18 cellular contexts compared by ENCODE assay signal in the genomic region with DNA sequence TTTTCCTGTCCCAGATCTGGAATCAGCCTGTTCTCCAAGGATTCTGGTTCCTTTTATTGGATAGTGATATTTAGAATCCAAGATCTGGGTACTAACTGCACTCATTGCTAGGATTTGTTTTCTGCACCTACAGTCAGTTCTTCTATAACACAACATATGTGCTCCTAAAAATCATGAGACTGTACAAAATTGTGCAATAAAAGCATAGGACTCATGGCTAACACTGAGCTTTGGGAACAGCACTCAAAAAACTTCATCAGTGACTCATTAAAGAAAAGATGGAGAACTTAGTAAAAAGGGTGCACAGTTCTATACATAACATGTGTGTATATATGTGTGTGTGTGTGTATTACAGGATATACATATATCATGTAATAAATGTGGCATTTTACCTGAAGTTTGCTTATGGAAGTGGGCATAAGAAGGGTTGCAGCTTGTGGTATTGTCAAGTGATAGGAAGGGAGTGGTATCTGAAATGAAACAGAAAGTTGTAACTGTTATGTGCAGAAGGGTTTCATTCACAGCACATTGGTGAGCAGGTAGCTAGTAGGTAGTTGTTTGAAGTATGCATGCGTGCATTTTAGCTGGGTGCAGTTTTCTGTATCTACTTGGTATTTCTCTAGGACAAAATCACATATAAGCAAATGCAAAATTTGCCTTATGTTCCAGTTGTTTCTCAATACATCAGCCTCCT. TPM values are rescaled to one million over a fixed set of nuclear protein-coding genes. Genes with fewer than 3 reads are reported as not detected.
DNase-seq lines count a peak whose midpoint lies in the region; ATAC-seq and TF ChIP-seq lines count a peak whose summit lies in the region.
"Had no signal": no experiment of that assay in that cellular context is flagged by ENCODE, and none has a peak within 500 bp of the region (broad histone marks: within the 10 kb centered on the region; RNA-seq: fewer than 3 reads in every experiment).

No MANE protein-coding gene starts in this region.

- peaks cover 10% of the 10 kb centered on the region for H3K27me3 ChIP-seq in CD4-positive, alpha-beta T cell (ENCODE audit: control insufficient read depth, insufficient read depth, low read length)

- TF ChIP-seq CTCF in GM12865 (IDR thresholded peaks at IDR 0.05; ENCODE audit: insufficient read depth, low read depth, low read length, missing control alignments) = no peak
- TF ChIP-seq CTCF in CD4-positive, alpha-beta T cell (IDR thresholded peaks at IDR 0.05) = no peak

- CTCF ChIA-PET in CD4-positive, alpha-beta T cell (lab: Charles Lee) = no interaction called here

- peaks cover 60% of the 10 kb centered on the region for H3K27me3 Mint-ChIP-seq in CD4-positive, alpha-beta T cell
- H3K27me3 Mint-ChIP-seq in effector memory CD8-positive, alpha-beta T cell = peaks cover 53% of the 10 kb centered on the region in 2 donors

- no peak overlapping the region for H3K4me3 Mint-ChIP-seq in CD4-positive, alpha-beta T cell
- H3K4me3 Mint-ChIP-seq in effector memory CD8-positive, alpha-beta T cell = no peak overlapping the region
- H3K4me3 Mint-ChIP-seq: activated naive CD8-positive, alpha-beta T cell; central memory CD8-positive, alpha-beta T cell had no signal

- H3K27ac Mint-ChIP-seq in CD4-positive, alpha-beta T cell = no peak overlapping the region
- no peak overlapping the region for H3K27ac Mint-ChIP-seq in effector memory CD8-positive, alpha-beta T cell
- H3K27ac Mint-ChIP-seq: activated naive CD8-positive, alpha-beta T cell had no signal

- ATAC-seq in GM19035 (IDR thresholded peaks at IDR 0.05; ENCODE audit: unreplicated experiment) (peak; percentile 70), GM21737 (IDR thresholded peaks at IDR 0.05; ENCODE audit: unreplicated experiment) (peak; percentile 46), HG03460 (IDR thresholded peaks at IDR 0.05; ENCODE audit: unreplicated experiment) (peak; percentile 87)
- no peak for ATAC-seq in CD4-positive, alpha-beta T cell (ENCODE audit: poor library complexity)
- no peak for ATAC-seq in effector memory CD8-positive, alpha-beta T cell (replicated peaks)
- ATAC-seq: Panc1 had no signal

- H3K4me1 Mint-ChIP-seq in CD4-positive, alpha-beta T cell (ENCODE audit: low read depth) = no peaks in the 10 kb centered on the region
- H3K4me1 Mint-ChIP-seq in effector memory CD8-positive, alpha-beta T cell (ENCODE audit: low read depth in 2 of 2) = no peaks in the 10 kb centered on the region
- H3K4me1 Mint-ChIP-seq: central memory CD8-positive, alpha-beta T cell had no signal

- no peak overlapping the region for H3K4me3 ChIP-seq in GM12865 (ENCODE audit: low read depth, low read length)

- peaks cover 2% of the 10 kb centered on the region for H3K9me3 Mint-ChIP-seq in CD4-positive, alpha-beta T cell
- H3K9me3 Mint-ChIP-seq in effector memory CD8-positive, alpha-beta T cell = no peaks in the 10 kb centered on the region
- H3K9me3 Mint-ChIP-seq: central memory CD8-positive, alpha-beta T cell had no signal

- POLR2A ChIA-PET in CD4-positive, alpha-beta T cell (lab: Charles Lee) = no interaction called here

- intact Hi-C loops in CD4-positive, alpha-beta T cell (cut with DNase I, micrococcal nuclease) = no loop called here
- intact Hi-C loops in head of caudate nucleus (cut with DNase I) = no loop called here

- H3K27ac ChIP-seq in CD4-positive, alpha-beta T cell (ENCODE audit: low read depth, low read length) = no peak overlapping the region

- H3K36me3 Mint-ChIP-seq in CD4-positive, alpha-beta T cell (ENCODE audit: low read depth) = no peaks in the 10 kb centered on the region
- H3K36me3 Mint-ChIP-seq in effector memory CD8-positive, alpha-beta T cell (ENCODE audit: insufficient read depth) = no peaks in the 10 kb centered on the region

- no peaks in the 10 kb centered on the region for H3K9me3 ChIP-seq in CD4-positive, alpha-beta T cell (ENCODE audit: control insufficient read depth, low read length)

- DNase-seq in GM12865 (ENCODE audit: low read depth) = peak; percentile 28
- DNase-seq in stimulated activated CD4-positive, alpha-beta T cell treated with anti-CD3 and anti-CD28 coated beads, Interleukin-4, amount 100 ng/mL, for 1 hour = no peak
- DNase-seq in CD4-positive, alpha-beta T cell = no peak
- DNase-seq in effector memory CD8-positive, alpha-beta T cell = no peak
- DNase-seq in head of caudate nucleus = no peak
- DNase-seq: activated T-cell treated with anti-CD3 and anti-CD28 coated beads for 4 hours, COR-L47, midbrain, NCI-H187, NCI-H524, occipital lobe had no signal

RNA-seq across cellular contexts. Expression of a gene that starts 5.9 kb away (rescaled TPM):
- total RNA-seq in CD4-positive, alpha-beta T cell = not detected
- total RNA-seq: glomerular endothelial cell, occipital lobe had no signal

RNA-seq across cellular contexts. Expression of a gene that starts 21.8 kb away (rescaled TPM):
- total RNA-seq in CD4-positive, alpha-beta T cell = not detected
- total RNA-seq: glomerular endothelial cell, occipital lobe had no signal

RNA-seq across cellular contexts. Expression of a gene that starts 24.5 kb away (rescaled TPM):
- total RNA-seq in CD4-positive, alpha-beta T cell = not detected
- total RNA-seq: glomerular endothelial cell, occipital lobe had no signal

Comparison
In these comparisons a context has a peak if more than half of its experiments do, and no peak if none do; other contexts are left out.
1. ATAC-seq: peak in GM19035 (single experiment), GM21737 (single experiment) and HG03460 (single experiment); none in CD4-positive, alpha-beta T cell (single experiment) and effector memory CD8-positive, alpha-beta T cell (single experiment).